8 cellular contexts compared by ENCODE assay signal in the genomic region with DNA sequence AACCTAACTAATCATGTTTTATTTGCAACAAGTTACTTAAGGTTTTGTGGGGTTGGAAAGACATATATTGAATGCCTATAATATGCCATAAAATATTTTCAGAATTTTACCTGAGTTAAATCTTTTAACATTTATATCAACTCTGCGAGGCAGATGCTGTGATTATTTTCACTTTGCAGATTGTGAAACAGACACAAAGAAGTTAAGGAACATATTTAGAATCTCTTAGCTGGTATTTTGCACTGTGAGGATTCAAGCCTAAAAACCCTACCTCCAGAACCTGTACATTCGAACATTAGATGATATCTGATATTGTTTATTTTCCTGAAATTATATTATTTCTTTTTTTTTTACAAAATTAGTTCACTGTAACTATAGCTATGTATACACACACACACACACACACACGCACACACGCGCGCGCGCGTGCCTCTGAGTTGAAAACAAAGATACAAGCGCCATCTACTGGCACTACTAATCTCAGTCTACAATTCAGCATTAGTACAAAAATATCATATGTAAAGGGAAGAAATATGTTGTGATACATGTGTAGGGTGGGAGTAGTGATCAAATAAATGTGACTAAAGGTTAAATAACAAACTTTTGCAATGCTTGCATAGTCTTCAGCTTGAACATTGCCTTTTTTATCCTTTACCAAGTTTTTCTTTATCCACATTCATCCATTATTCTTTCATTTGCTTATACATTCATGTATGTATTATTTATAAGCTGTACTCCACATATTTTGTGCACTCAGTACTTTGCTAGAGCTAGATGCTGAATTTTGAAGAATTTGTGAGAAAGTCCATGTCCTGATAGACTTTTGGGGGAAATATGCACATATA.
DNase-seq lines count a peak whose midpoint lies in the region; ATAC-seq and TF ChIP-seq lines count a peak whose summit lies in the region.

No MANE protein-coding gene starts in this region.

- intact Hi-C loops in ovary (cut with DNase I), result no loop called here

- H3K27me3 ChIP-seq in RWPE2 (ENCODE audit: insufficient read depth, poor library complexity, severe bottlenecking) (no peaks in the 10 kb centered on the region), ovary (no peaks in the 10 kb centered on the region), tibial nerve (no peaks in the 10 kb centered on the region)

- H3K27ac ChIP-seq in RWPE2 (ENCODE audit: poor library complexity, severe bottlenecking) (no peak overlapping the region), ovary (no peak overlapping the region), tibial nerve (no peak overlapping the region)

- H3K9me3 ChIP-seq in RWPE2 (ENCODE audit: severe bottlenecking) (no peaks in the 10 kb centered on the region), ovary (no peaks in the 10 kb centered on the region), tibial nerve (peaks cover 0 to 4% (median 0%) of the 10 kb centered on the region in 4 donors)

- H3K36me3 ChIP-seq in RWPE2 (ENCODE audit: low read depth) (no peaks in the 10 kb centered on the region), ovary (no peaks in the 10 kb centered on the region), tibial nerve (no peaks in the 10 kb centered on the region)

- TF ChIP-seq POLR2A in ovary (IDR thresholded peaks at IDR 0.05) (no peak), tibial nerve (IDR thresholded peaks at IDR 0.05) (no peak)

- ATAC-seq in GM21723 (IDR thresholded peaks at IDR 0.05; ENCODE audit: unreplicated experiment), result peak; percentile 88
- peak; percentile 71; the same call in 2 of the 3 replicates for ATAC-seq in RWPE2 (ENCODE audit: low read depth)

- WGBS in ovary, 3 donors, result 1 to 2% (median 1%) methylated on average over 10 of the region's 10 CpGs
- 4 to 6% methylated on average over 10 of the region's 10 CpGs for WGBS in tibial nerve, 2 donors

- DNase-seq in DMS53 treated with DMSO at 0.1 percent for 48 hours (lab: John Stamatoyannopoulos, UW; ENCODE audit: unreplicated experiment), result peak; percentile 44
- DNase-seq in Kasumi-1 (lab: John Stamatoyannopoulos, UW), result peak; percentile 81 to 86
- no peak for DNase-seq in RWPE2 (ENCODE audit: low spot score)
- peak; percentile 13 for DNase-seq in activated gamma-delta T cell (lab: John Stamatoyannopoulos, UW)
- DNase-seq in foreskin fibroblast, result peak; percentile 72 to 92
- peak; percentile 59 to 80 (median 73) for DNase-seq in ovary
- peak; percentile 70 to 92 for DNase-seq in tibial nerve (ENCODE audit: low spot score in 2 of 2)

- H3K4me1 ChIP-seq in RWPE2 (ENCODE audit: insufficient read depth, poor library complexity, severe bottlenecking), result no peaks in the 10 kb centered on the region
- no peaks in the 10 kb centered on the region for H3K4me1 ChIP-seq in ovary (ENCODE audit: insufficient read depth)
- H3K4me1 ChIP-seq in tibial nerve, result peaks cover 0 to 3% (median 0%) of the 10 kb centered on the region in 4 donors

- peak; percentile 95 for TF ChIP-seq CTCF in RWPE2 (IDR thresholded peaks at IDR 0.05; ENCODE audit: poor library complexity, severe bottlenecking)
- TF ChIP-seq CTCF in foreskin fibroblast (IDR thresholded peaks at IDR 0.05; ENCODE audit: low read depth, low read length), result peak; percentile 65
- no peak for TF ChIP-seq CTCF in ovary (IDR thresholded peaks at IDR 0.05)
- TF ChIP-seq CTCF in tibial nerve (IDR thresholded peaks at IDR 0.05), result peak; percentile 27 to 62 (median 44)

- H3K4me3 ChIP-seq in RWPE2 (ENCODE audit: severe bottlenecking), result peak overlapping the region; percentile 5
- peak overlapping the region; percentile 30 to 43 for H3K4me3 ChIP-seq in foreskin fibroblast (ENCODE audit: low read depth in 1 of 2, low read length in 2 of 2)
- H3K4me3 ChIP-seq in ovary, result peak overlapping the region; percentile 2
- peak overlapping the region in 2 of 4 donors; percentile 29 to 38 for H3K4me3 ChIP-seq in tibial nerve

- TF ChIP-seq EP300 in ovary (IDR thresholded peaks at IDR 0.05) (no peak), tibial nerve (IDR thresholded peaks at IDR 0.05) (no peak)

Comparison
In these comparisons a context has a peak if more than half of its experiments do, and no peak if none do; other contexts are left out.
1. CTCF ChIP-seq: peak in RWPE2 (single experiment), foreskin fibroblast (single experiment) and tibial nerve (5 of 5); none in ovary (0 of 3).